In the genomic region with DNA sequence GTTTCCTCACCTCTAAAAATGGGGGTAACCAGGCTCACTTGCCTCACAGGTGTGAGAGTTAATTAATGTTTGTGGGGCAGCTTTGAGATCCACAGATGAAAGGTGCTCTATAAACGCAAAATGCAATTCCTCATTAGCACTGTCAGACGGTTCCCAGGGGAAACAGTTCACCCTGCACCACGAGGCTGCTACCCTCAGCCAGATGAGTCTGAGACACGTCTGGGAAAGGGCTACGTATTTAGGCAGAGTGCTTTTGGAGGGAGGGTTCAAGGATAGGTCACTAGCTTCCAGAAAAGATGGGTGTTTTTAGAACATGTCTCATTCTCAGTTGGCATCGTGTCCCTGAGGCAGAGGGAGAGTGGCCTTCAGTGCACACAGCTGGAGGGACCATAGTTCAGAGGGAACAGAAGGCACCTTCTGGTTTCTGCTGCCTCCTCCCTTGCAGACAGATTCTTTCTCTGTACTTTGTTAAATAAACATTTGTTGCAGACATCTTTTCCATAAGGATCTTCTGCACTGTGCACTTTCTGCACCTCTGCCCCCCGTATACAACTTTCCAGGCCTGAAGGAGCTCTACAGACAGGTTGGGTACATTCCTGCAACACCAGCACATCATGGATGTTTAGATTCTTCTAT, we compare ENCODE assay signal across 8 cellular contexts.
DNase-seq lines count a peak whose midpoint lies in the region; ATAC-seq lines count a peak whose summit lies in the region.
"Had no signal": no experiment of that assay in that cellular context is flagged by ENCODE, and none has a peak within 500 bp of the region (broad histone marks: within the 10 kb centered on the region; RNA-seq: fewer than 3 reads in every experiment).

No MANE protein-coding gene starts in this region.

- ATAC-seq in T-cell (replicated peaks in 1 of 4) (no peak), GM18870 (IDR thresholded peaks at IDR 0.05; ENCODE audit: unreplicated experiment) (no peak), left ventricle myocardium superior (no peak)
- no peak for ATAC-seq in stimulated activated effector memory CD8-positive, alpha-beta T cell treated with anti-CD3 and anti-CD28 coated beads, Interleukin-12 subunit alpha, Interleukin-12 subunit beta, amount 100 ng/mL, for 72 hours

- peak; percentile 57 for DNase-seq in H4 (ENCODE audit: low spot score)
- DNase-seq in T-cell, result no peak
- DNase-seq in fibroblast of gingiva (ENCODE audit: low read depth), result peak; percentile 38
- no peak for DNase-seq in stimulated activated effector memory CD8-positive, alpha-beta T cell treated with anti-CD3 and anti-CD28 coated beads, Interleukin-12 subunit alpha, Interleukin-12 subunit beta, amount 100 ng/mL, for 72 hours (ENCODE audit: low spot score in 2 of 2)
- DNase-seq in CD1c-positive myeloid dendritic cell (ENCODE audit: extremely low spot score), result no peak
- DNase-seq in left ventricle myocardium superior, result no peak

- H3K9me3 Mint-ChIP-seq in T-cell, result no peaks in the 10 kb centered on the region
- H3K9me3 Mint-ChIP-seq in stimulated activated effector memory CD8-positive, alpha-beta T cell treated with anti-CD3 and anti-CD28 coated beads, Interleukin-12 subunit alpha, Interleukin-12 subunit beta, amount 100 ng/mL, for 72 hours, result no peaks in the 10 kb centered on the region

- H3K27me3 Mint-ChIP-seq in T-cell, result no peaks in the 10 kb centered on the region
- H3K27me3 Mint-ChIP-seq: IgD-negative memory B cell had no signal

- H3K4me3 Mint-ChIP-seq in T-cell, result peak overlapping the region in 1 of 3 donors; percentile 58
- peak overlapping the region; percentile 64 for H3K4me3 Mint-ChIP-seq in stimulated activated effector memory CD8-positive, alpha-beta T cell treated with anti-CD3 and anti-CD28 coated beads, Interleukin-12 subunit alpha, Interleukin-12 subunit beta, amount 100 ng/mL, for 72 hours

- intact Hi-C loops in left ventricle myocardium superior (cut with micrococcal nuclease), result no loop called here

- peaks cover 39% of the 10 kb centered on the region for H3K36me3 Mint-ChIP-seq in T-cell
- peaks cover 100% of the 10 kb centered on the region for H3K36me3 Mint-ChIP-seq in stimulated activated effector memory CD8-positive, alpha-beta T cell treated with anti-CD3 and anti-CD28 coated beads, Interleukin-12 subunit alpha, Interleukin-12 subunit beta, amount 100 ng/mL, for 72 hours

- H3K27ac Mint-ChIP-seq in T-cell, result peak overlapping the region; percentile 91 to 92
- H3K27ac Mint-ChIP-seq in stimulated activated effector memory CD8-positive, alpha-beta T cell treated with anti-CD3 and anti-CD28 coated beads, Interleukin-12 subunit alpha, Interleukin-12 subunit beta, amount 100 ng/mL, for 72 hours, result peak overlapping the region; percentile 93

- peaks cover 88 to 92% (median 90%) of the 10 kb centered on the region in 3 donors for H3K4me1 Mint-ChIP-seq in T-cell
- peaks cover 99% of the 10 kb centered on the region for H3K4me1 Mint-ChIP-seq in stimulated activated effector memory CD8-positive, alpha-beta T cell treated with anti-CD3 and anti-CD28 coated beads, Interleukin-12 subunit alpha, Interleukin-12 subunit beta, amount 100 ng/mL, for 72 hours

- POLR2A ChIA-PET in T-cell (lab: Charles Lee), result no interaction called here

- CTCF ChIA-PET in T-cell (lab: Charles Lee), result no interaction called here

Comparison
In these comparisons a context has a peak if more than half of its experiments do, and no peak if none do; other contexts are left out.
1. DNase-seq: peak in H4 (single experiment) and fibroblast of gingiva (single experiment); none in T-cell (0 of 34), stimulated activated effector memory CD8-positive, alpha-beta T cell treated with anti-CD3 and anti-CD28 coated beads, Interleukin-12 subunit alpha, Interleukin-12 subunit beta, amount 100 ng/mL, for 72 hours (0 of 2), CD1c-positive myeloid dendritic cell (single experiment) and left ventricle myocardium superior (single experiment).